ENCODE assay signal across 8 cellular contexts in the genomic region with DNA sequence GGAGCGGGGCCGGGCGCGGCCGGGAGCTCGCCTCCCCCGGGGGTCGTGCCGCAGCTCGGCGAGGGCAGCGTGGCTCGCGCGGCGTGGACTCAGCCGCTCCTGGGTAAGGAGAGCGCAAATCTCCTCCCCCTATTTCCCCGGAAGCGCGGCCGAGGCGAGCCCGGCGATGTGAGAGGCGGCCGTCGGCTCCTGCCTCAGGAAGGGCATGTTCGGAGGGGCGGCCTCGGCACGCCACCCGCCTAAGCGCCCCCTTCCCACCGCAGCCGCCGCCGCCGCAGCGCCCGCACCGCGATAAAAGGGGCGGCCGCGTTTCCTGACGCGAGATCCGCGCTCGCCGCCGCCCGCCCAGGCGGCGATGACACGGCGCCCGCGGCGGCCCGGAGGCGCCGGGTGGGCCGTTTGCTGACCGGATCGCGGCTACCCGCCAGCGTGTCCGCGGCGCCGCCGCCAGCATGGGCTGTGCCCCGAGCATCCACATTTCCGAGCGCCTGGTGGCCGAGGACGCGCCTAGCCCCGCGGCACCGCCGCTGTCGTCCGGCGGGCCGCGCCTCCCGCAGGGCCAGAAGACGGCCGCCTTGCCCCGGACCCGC. TPM values are rescaled to one million over a fixed set of nuclear protein-coding genes. Genes with fewer than 3 reads are reported as not detected.
DNase-seq lines count a peak whose midpoint lies in the region; ATAC-seq, FAIRE-seq and TF ChIP-seq lines count a peak whose summit lies in the region.

A gene with protein sequence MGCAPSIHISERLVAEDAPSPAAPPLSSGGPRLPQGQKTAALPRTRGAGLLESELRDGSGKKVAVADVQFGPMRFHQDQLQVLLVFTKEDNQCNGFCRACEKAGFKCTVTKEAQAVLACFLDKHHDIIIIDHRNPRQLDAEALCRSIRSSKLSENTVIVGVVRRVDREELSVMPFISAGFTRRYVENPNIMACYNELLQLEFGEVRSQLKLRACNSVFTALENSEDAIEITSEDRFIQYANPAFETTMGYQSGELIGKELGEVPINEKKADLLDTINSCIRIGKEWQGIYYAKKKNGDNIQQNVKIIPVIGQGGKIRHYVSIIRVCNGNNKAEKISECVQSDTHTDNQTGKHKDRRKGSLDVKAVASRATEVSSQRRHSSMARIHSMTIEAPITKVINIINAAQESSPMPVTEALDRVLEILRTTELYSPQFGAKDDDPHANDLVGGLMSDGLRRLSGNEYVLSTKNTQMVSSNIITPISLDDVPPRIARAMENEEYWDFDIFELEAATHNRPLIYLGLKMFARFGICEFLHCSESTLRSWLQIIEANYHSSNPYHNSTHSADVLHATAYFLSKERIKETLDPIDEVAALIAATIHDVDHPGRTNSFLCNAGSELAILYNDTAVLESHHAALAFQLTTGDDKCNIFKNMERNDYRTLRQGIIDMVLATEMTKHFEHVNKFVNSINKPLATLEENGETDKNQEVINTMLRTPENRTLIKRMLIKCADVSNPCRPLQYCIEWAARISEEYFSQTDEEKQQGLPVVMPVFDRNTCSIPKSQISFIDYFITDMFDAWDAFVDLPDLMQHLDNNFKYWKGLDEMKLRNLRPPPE (plus strand): TSS at position 146 of the 590 bp plus-strand sequence. CDS start 307 bp downstream, at position 453.

- WGBS in heart right ventricle, 2 donors: 0% methylated on average over 70 to 95 of the region's 95 CpGs

- peak within 1 kb of the TSS; percentile 97 for H3K27ac Mint-ChIP-seq in activated naive CD8-positive, alpha-beta T cell treated with anti-CD3 and anti-CD28 coated beads for 36 hours

- FAIRE-seq in GM12892 (lab: Jason Lieb, UNC): no peak

- no peaks in the 10 kb centered on the region for H3K9me3 Mint-ChIP-seq in activated naive CD8-positive, alpha-beta T cell treated with anti-CD3 and anti-CD28 coated beads for 36 hours

- peak; percentile 20 for ATAC-seq in HG02798 (IDR thresholded peaks at IDR 0.05; ENCODE audit: poor library complexity, unreplicated experiment)
- ATAC-seq in heart right ventricle: peak in 2 of 8 donors; percentile 0 to 2

- no peak for TF ChIP-seq POLR2A in GM12892 (IDR thresholded peaks at IDR 0.05; ENCODE audit: low read depth, low read length)

- H3K4me3 ChIP-seq in NT2/D1 (ENCODE audit: insufficient read length, low read depth): peak within 1 kb of the TSS; percentile 81
- peak within 1 kb of the TSS; percentile 62 to 96 (median 85) for H3K4me3 ChIP-seq in heart right ventricle

- no peaks in the 10 kb centered on the region for H3K36me3 ChIP-seq in NT2/D1 (ENCODE audit: insufficient read depth, insufficient read length, low read length)
- no peaks in the 10 kb centered on the region for H3K36me3 ChIP-seq in heart right ventricle

- no peaks in the 10 kb centered on the region for H3K9me3 ChIP-seq in NT2/D1 (ENCODE audit: insufficient read depth, low read length)
- H3K9me3 ChIP-seq in heart right ventricle: no peaks in the 10 kb centered on the region

- intact Hi-C loops in heart right ventricle (cut with DNase I): loop anchor here in 8 of 10 donors (5.0 to 10.0 kb wide), 4 partner anchors 45 to 63 kb away; no protein-coding TSS in a partner anchor

- DNase-seq in 8988T (peak; percentile 34), GM12892 (ENCODE audit: insufficient read length) (peak; percentile 45), NT2/D1 (ENCODE audit: low read depth, low spot score) (no peak), heart right ventricle (peak; percentile 54 to 68), pulmonary artery endothelial cell (ENCODE audit: low read depth, low spot score) (no peak), NCI-H2029 treated with DMSO at 0.1 percent for 48 hours (lab: John Stamatoyannopoulos, UW) (no peak)
- DNase-seq in activated naive CD8-positive, alpha-beta T cell treated with anti-CD3 and anti-CD28 coated beads for 36 hours: peak; percentile 66

- no peaks in the 10 kb centered on the region for H3K36me3 Mint-ChIP-seq in activated naive CD8-positive, alpha-beta T cell treated with anti-CD3 and anti-CD28 coated beads for 36 hours

- peaks cover 5% of the 10 kb centered on the region for H3K27me3 Mint-ChIP-seq in activated naive CD8-positive, alpha-beta T cell treated with anti-CD3 and anti-CD28 coated beads for 36 hours

- H3K4me1 ChIP-seq in NT2/D1 (ENCODE audit: insufficient read depth, insufficient read length) (peaks cover 10% of the 10 kb centered on the region), heart right ventricle (peaks cover 6 to 59% (median 41%) of the 10 kb centered on the region in 9 donors)

- H3K27me3 ChIP-seq in NT2/D1 (ENCODE audit: insufficient read depth, insufficient read length) (peaks cover 50% of the 10 kb centered on the region), heart right ventricle (no peaks in the 10 kb centered on the region)

- peak within 1 kb of the TSS; percentile 86 for H3K9ac ChIP-seq in NT2/D1 (ENCODE audit: insufficient read length, low read depth)

- peak within 1 kb of the TSS; percentile 91 to 98 (median 96) for H3K27ac ChIP-seq in heart right ventricle

- peaks cover 50% of the 10 kb centered on the region for H3K4me1 Mint-ChIP-seq in activated naive CD8-positive, alpha-beta T cell treated with anti-CD3 and anti-CD28 coated beads for 36 hours

- H3K4me3 Mint-ChIP-seq in activated naive CD8-positive, alpha-beta T cell treated with anti-CD3 and anti-CD28 coated beads for 36 hours: peak within 1 kb of the TSS; percentile 96

- peak in 3 of 9 donors; percentile 13 to 25 (median 13) for TF ChIP-seq CTCF in heart right ventricle (IDR thresholded peaks at IDR 0.05)

RNA-seq across cellular contexts. Expression of the gene that starts here (rescaled TPM):
- polyA plus RNA-seq in GM12892 (2012; ENCODE audit: missing spikeins): 24.2 TPM
- 10 to 100 TPM; 17.3 to 18.7 TPM for total RNA-seq in activated naive CD8-positive, alpha-beta T cell treated with anti-CD3 and anti-CD28 coated beads for 36 hours
- total RNA-seq in heart right ventricle (10 to 100 TPM; 13.1 to 20.3 (median 17.4) TPM), pulmonary artery endothelial cell (22.8 and 24.4 TPM in 2 replicates)
- 10 to 100 TPM; 10.9 to 46.7 TPM for polyA plus RNA-seq in heart right ventricle

Comparison
In these comparisons a context has a peak if more than half of its experiments do, and no peak if none do; other contexts are left out.
1. DNase-seq: peak in 8988T (single experiment), GM12892 (single experiment), activated naive CD8-positive, alpha-beta T cell treated with anti-CD3 and anti-CD28 coated beads for 36 hours (single experiment) and heart right ventricle (2 of 2); none in NT2/D1 (single experiment), pulmonary artery endothelial cell (single experiment) and NCI-H2029 treated with DMSO at 0.1 percent for 48 hours (single experiment).